ENCODE assay signal across 9 cellular contexts in genomic region chr5:38557792-38558191, GRCh38. TPM values are rescaled to one million over a fixed set of nuclear protein-coding genes. Genes with fewer than 3 reads are reported as not detected.
DNase-seq lines count a peak whose midpoint lies in the region; ATAC-seq, FAIRE-seq and TF ChIP-seq lines count a peak whose summit lies in the region.
"Had no signal": no experiment of that assay in that cellular context is flagged by ENCODE, and none has a peak within 500 bp of the region (broad histone marks: within the 10 kb centered on the region; RNA-seq: fewer than 3 reads in every experiment).

No MANE protein-coding gene starts in this region.

- peaks cover 7% of the 10 kb centered on the region; the same call in 1 of the 2 replicates for H3K27me3 Mint-ChIP-seq in HFFc6 (ENCODE audit: insufficient read depth)
- H3K27me3 Mint-ChIP-seq in activated CD4-positive, alpha-beta memory T cell treated with anti-CD3 and anti-CD28 coated beads, Interleukin-2, amount 10 ng/mL, durations not matched to agents 7 days and 5 days = peaks cover 60% of the 10 kb centered on the region

- intact Hi-C loops in right cardiac atrium (cut with DNase I) = loop anchor here in 3 of 4 donors (5.0 to 10.0 kb wide), 4 partner anchors 100 to 247 kb away; no protein-coding TSS in a partner anchor

- H3K27ac Mint-ChIP-seq in HFFc6 = peak overlapping the region; percentile 69; the same call in 1 of the 2 replicates
- H3K27ac Mint-ChIP-seq in activated CD4-positive, alpha-beta memory T cell treated with anti-CD3 and anti-CD28 coated beads, Interleukin-2, amount 10 ng/mL, durations not matched to agents 7 days and 5 days = no peak overlapping the region

- H3K36me3 Mint-ChIP-seq in HFFc6 (ENCODE audit: low read depth) = no peaks in the 10 kb centered on the region; the same call in 1 of the 2 replicates
- H3K36me3 Mint-ChIP-seq in activated CD4-positive, alpha-beta memory T cell treated with anti-CD3 and anti-CD28 coated beads, Interleukin-2, amount 10 ng/mL, durations not matched to agents 7 days and 5 days (ENCODE audit: low read depth) = peaks cover 3% of the 10 kb centered on the region

- H3K4me3 ChIP-seq in right cardiac atrium (ENCODE audit: low read length) (peak overlapping the region; percentile 99), skeletal muscle tissue (ENCODE audit: low read length in 3 of 3) (peak overlapping the region; percentile 84 to 92 (median 90)), small intestine (ENCODE audit: low read depth in 1 of 2, low read length in 2 of 2) (no peak overlapping the region)

- no peak for FAIRE-seq in small intestine (lab: Jason Lieb, UNC)
- FAIRE-seq: GM18507 had no signal

- H3K9ac ChIP-seq in skeletal muscle tissue (ENCODE audit: low read depth in 1 of 3, low read length in 3 of 3) = peak overlapping the region in 2 of 3 donors; percentile 96 to 97

- WGBS in right cardiac atrium = 49% methylated on average over 6 of the region's 6 CpGs
- WGBS in small intestine, 3 donors = 49 to 76% (median 72%) methylated on average over 6 of the region's 6 CpGs

- CTCF ChIA-PET in activated CD4-positive, alpha-beta memory T cell treated with anti-CD3 and anti-CD28 coated beads, Interleukin-2, amount 10 ng/mL, durations not matched to agents 7 days and 5 days (lab: Charles Lee) = interaction anchor here (1.4 kb wide), 1 partner anchor 116 kb away, joined by 9 read pairs; no protein-coding TSS in a partner anchor

- no peak for DNase-seq in HFFc6
- DNase-seq in activated CD4-positive, alpha-beta memory T cell treated with anti-CD3 and anti-CD28 coated beads, Interleukin-2, amount 10 ng/mL, durations not matched to agents 7 days and 5 days = no peak
- DNase-seq in right cardiac atrium = no peak
- DNase-seq in AG08396 (ENCODE audit: low spot score) = no peak
- no peak for DNase-seq in small intestine
- no peak for DNase-seq in NCI-H146 (lab: John Stamatoyannopoulos, UW)
- DNase-seq: activated CD8-positive, alpha-beta memory T cell treated with anti-CD3 and anti-CD28 coated beads, Interleukin-2, amount 50 U/mL, for 4 hours had no signal

- H3K9me3 ChIP-seq in right cardiac atrium (ENCODE audit: control insufficient read depth, low read length) (no peaks in the 10 kb centered on the region), skeletal muscle tissue (ENCODE audit: control insufficient read depth in 3 of 3, low read length in 3 of 3) (no peaks in the 10 kb centered on the region), small intestine (ENCODE audit: control insufficient read depth, low read depth) (no peaks in the 10 kb centered on the region)

- H3K27me3 ChIP-seq in right cardiac atrium (ENCODE audit: control insufficient read depth, insufficient read depth) = no peaks in the 10 kb centered on the region
- H3K27me3 ChIP-seq in skeletal muscle tissue (ENCODE audit: control insufficient read depth in 3 of 3, insufficient read depth in 3 of 3, low read length in 3 of 3) = no peaks in the 10 kb centered on the region
- H3K27me3 ChIP-seq in small intestine (ENCODE audit: control insufficient read depth in 2 of 2, insufficient read depth in 2 of 2, low read length in 2 of 2) = peaks cover 5 to 8% of the 10 kb centered on the region in 2 donors

- peak overlapping the region; percentile 97 for H3K27ac ChIP-seq in right cardiac atrium (ENCODE audit: low read length)
- peak overlapping the region; percentile 92 for H3K27ac ChIP-seq in skeletal muscle tissue (ENCODE audit: low read depth, low read length)
- no peak overlapping the region for H3K27ac ChIP-seq in small intestine (ENCODE audit: low read depth in 1 of 2, low read length in 1 of 2)

- no peaks in the 10 kb centered on the region for H3K9me3 Mint-ChIP-seq in HFFc6
- no peaks in the 10 kb centered on the region for H3K9me3 Mint-ChIP-seq in activated CD4-positive, alpha-beta memory T cell treated with anti-CD3 and anti-CD28 coated beads, Interleukin-2, amount 10 ng/mL, durations not matched to agents 7 days and 5 days

- H3K4me1 Mint-ChIP-seq in HFFc6 (ENCODE audit: low read depth) = peaks cover 20% of the 10 kb centered on the region
- H3K4me1 Mint-ChIP-seq in activated CD4-positive, alpha-beta memory T cell treated with anti-CD3 and anti-CD28 coated beads, Interleukin-2, amount 10 ng/mL, durations not matched to agents 7 days and 5 days = peaks cover 10% of the 10 kb centered on the region

- POLR2A ChIA-PET in activated CD4-positive, alpha-beta memory T cell treated with anti-CD3 and anti-CD28 coated beads, Interleukin-2, amount 10 ng/mL, durations not matched to agents 7 days and 5 days (lab: Charles Lee) = no interaction called here

- ATAC-seq in right cardiac atrium = no peak

- H3K4me3 Mint-ChIP-seq in HFFc6 = peak overlapping the region; percentile 94
- H3K4me3 Mint-ChIP-seq in activated CD4-positive, alpha-beta memory T cell treated with anti-CD3 and anti-CD28 coated beads, Interleukin-2, amount 10 ng/mL, durations not matched to agents 7 days and 5 days = peak overlapping the region; percentile 73

- no peaks in the 10 kb centered on the region for H3K36me3 ChIP-seq in skeletal muscle tissue (ENCODE audit: control insufficient read depth in 3 of 3, insufficient read depth in 3 of 3, low read length in 3 of 3)
- H3K36me3 ChIP-seq in small intestine (ENCODE audit: control insufficient read depth in 2 of 2, insufficient read depth in 2 of 2, low read length in 2 of 2) = no peaks in the 10 kb centered on the region

- H3K4me1 ChIP-seq in right cardiac atrium (ENCODE audit: control insufficient read depth, insufficient read depth, low read length) (peaks cover 7% of the 10 kb centered on the region), skeletal muscle tissue (ENCODE audit: control insufficient read depth in 3 of 3, insufficient read depth in 3 of 3, low read length in 3 of 3) (peaks cover 6 to 21% (median 12%) of the 10 kb centered on the region in 3 donors), small intestine (ENCODE audit: control insufficient read depth in 2 of 2, insufficient read depth in 1 of 2, low read depth in 1 of 2, low read length in 1 of 2) (no peaks in the 10 kb centered on the region)

- TF ChIP-seq CTCF in HFFc6 (IDR thresholded peaks at IDR 0.05) = no peak

RNA-seq across cellular contexts. Expression of gene LIFR, which starts 1.3 kb away (rescaled TPM):
- total RNA-seq in HFFc6 (2021; fragmentation: NEBNext Ultra II Directional; extraction: Animal tissue kit (Norgen Biotek cat#: 25700)) = 1 to 10 TPM; 4.7 to 7.1 (median 5.4) TPM
- total RNA-seq in activated CD4-positive, alpha-beta memory T cell treated with anti-CD3 and anti-CD28 coated beads, Interleukin-2, amount 10 ng/mL, durations not matched to agents 7 days and 5 days = under 1 TPM; 0.05 to 0.18 TPM
- total RNA-seq in right cardiac atrium (10 to 100 TPM; 45.3 to 66.9 (median 63.4) TPM), skeletal muscle tissue (101 TPM)
- polyA plus RNA-seq in right cardiac atrium (16.8 TPM), small intestine (10 to 100 TPM in 1 of 3 donors, under 1 TPM in 2; 0.67 to 13.2 (median 0.81) TPM)

Comparison
In these comparisons a context has a peak if more than half of its experiments do, and no peak if none do; other contexts are left out.
1. H3K27ac ChIP-seq: peak in right cardiac atrium (single experiment) and skeletal muscle tissue (single experiment); none in small intestine (0 of 2).
2. H3K4me3 ChIP-seq: peak in right cardiac atrium (single experiment) and skeletal muscle tissue (3 of 3); none in small intestine (0 of 2).
3. RNA of gene LIFR, which starts 1.3 kb away (total RNA-seq): 101 TPM in skeletal muscle tissue (single experiment) and 45.3 to 66.9 TPM in right cardiac atrium; 4.7 to 7.1 TPM in HFFc6 and 0.05 to 0.18 TPM in activated CD4-positive, alpha-beta memory T cell treated with anti-CD3 and anti-CD28 coated beads, Interleukin-2, amount 10 ng/mL, durations not matched to agents 7 days and 5 days; every median in the first group is over 4 times any median in the second.